24 cellular contexts compared by ENCODE assay signal in the genomic region with DNA sequence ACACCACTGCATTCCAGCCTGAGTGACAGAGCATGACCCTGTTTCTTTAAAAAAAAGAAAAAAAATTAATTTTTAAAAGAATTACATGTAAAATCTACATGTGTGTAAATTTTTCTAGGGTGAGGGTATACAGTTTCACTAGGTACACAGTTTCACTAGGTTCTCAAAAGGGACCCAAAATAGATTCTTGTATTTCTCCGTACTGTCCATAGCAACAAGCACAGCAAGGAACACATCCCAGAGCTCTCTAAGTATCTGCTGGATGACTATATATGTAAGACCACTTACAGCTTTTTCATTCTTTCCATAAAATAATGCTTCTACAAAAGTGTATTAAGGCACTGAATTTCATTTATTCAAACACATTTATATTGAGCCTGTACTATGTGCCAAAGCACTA.
"Had no signal": no experiment of that assay in that cellular context is flagged by ENCODE, and none has a peak within 500 bp of the region (broad histone marks: within the 10 kb centered on the region; RNA-seq: fewer than 3 reads in every experiment).

No MANE protein-coding gene starts in this region.

- DNase-seq: activated CD4-positive, alpha-beta T cell treated with anti-CD3 and anti-CD28 coated beads for 4 hours; activated CD4-positive, alpha-beta T cell treated with anti-CD3 and anti-CD28 coated beads, Interleukin-2, amount 50 U/mL, for 48 hours; activated CD4-positive, CD25-positive, alpha-beta regulatory T cell; activated CD8-positive, alpha-beta memory T cell treated with anti-CD3 and anti-CD28 coated beads, Interleukin-2, amount 10 ng/mL, durations not matched to agents 7 days and 5 days; activated effector memory CD4-positive, alpha-beta T cell treated with Interleukin-2 at 50 U/mL for 16 hours; activated naive CD4-positive, alpha-beta T cell; activated naive CD8-positive, alpha-beta T cell treated with anti-CD3 and anti-CD28 coated beads, Interleukin-2, amount 10 ng/mL, durations not matched to agents 7 days and 5 days; activated T-cell treated with anti-CD3 and anti-CD28 coated beads, Interleukin-2, amount 50 U/mL, for 24 hours; aorta; central memory CD4-positive, alpha-beta T cell; MM.1S; NCI-H1105; NCI-H1436; NCI-H1694 treated with DMSO at 0.1 percent for 48 hours; NCI-H2029 treated with DMSO at 0.1 percent for 48 hours; NCI-H345; NCI-H510A; NCI-H526 treated with DMSO at 0.1 percent for 48 hours; NCI-H82; RPMI8226; SHP77; SW 1271; T1000 had no signal

- ATAC-seq: activated CD8-positive, alpha-beta memory T cell treated with anti-CD3 and anti-CD28 coated beads, Interleukin-2, amount 10 ng/mL, durations not matched to agents 7 days and 5 days; SK-N-SH treated with all-trans-retinoic acid at 6 μM for 48 hours had no signal

- H3K27me3 Mint-ChIP-seq: activated CD8-positive, alpha-beta memory T cell treated with anti-CD3 and anti-CD28 coated beads, Interleukin-2, amount 10 ng/mL, durations not matched to agents 7 days and 5 days; activated naive CD8-positive, alpha-beta T cell treated with anti-CD3 and anti-CD28 coated beads, Interleukin-2, amount 10 ng/mL, durations not matched to agents 7 days and 5 days; activated T-cell treated with anti-CD3 and anti-CD28 coated beads, Interleukin-2, amount 50 U/mL, for 24 hours had no signal

- H3K4me3 Mint-ChIP-seq: activated CD8-positive, alpha-beta memory T cell treated with anti-CD3 and anti-CD28 coated beads, Interleukin-2, amount 10 ng/mL, durations not matched to agents 7 days and 5 days; activated naive CD8-positive, alpha-beta T cell treated with anti-CD3 and anti-CD28 coated beads, Interleukin-2, amount 10 ng/mL, durations not matched to agents 7 days and 5 days; activated T-cell treated with anti-CD3 and anti-CD28 coated beads, Interleukin-2, amount 50 U/mL, for 24 hours had no signal

- H3K9me3 Mint-ChIP-seq: activated naive CD8-positive, alpha-beta T cell treated with anti-CD3 and anti-CD28 coated beads, Interleukin-2, amount 10 ng/mL, durations not matched to agents 7 days and 5 days; activated T-cell treated with anti-CD3 and anti-CD28 coated beads, Interleukin-2, amount 50 U/mL, for 24 hours had no signal

- H3K27ac Mint-ChIP-seq: activated CD8-positive, alpha-beta memory T cell treated with anti-CD3 and anti-CD28 coated beads, Interleukin-2, amount 10 ng/mL, durations not matched to agents 7 days and 5 days; activated naive CD8-positive, alpha-beta T cell treated with anti-CD3 and anti-CD28 coated beads, Interleukin-2, amount 10 ng/mL, durations not matched to agents 7 days and 5 days had no signal
